ENCODE assay signal across 13 cellular contexts in the genomic region with DNA sequence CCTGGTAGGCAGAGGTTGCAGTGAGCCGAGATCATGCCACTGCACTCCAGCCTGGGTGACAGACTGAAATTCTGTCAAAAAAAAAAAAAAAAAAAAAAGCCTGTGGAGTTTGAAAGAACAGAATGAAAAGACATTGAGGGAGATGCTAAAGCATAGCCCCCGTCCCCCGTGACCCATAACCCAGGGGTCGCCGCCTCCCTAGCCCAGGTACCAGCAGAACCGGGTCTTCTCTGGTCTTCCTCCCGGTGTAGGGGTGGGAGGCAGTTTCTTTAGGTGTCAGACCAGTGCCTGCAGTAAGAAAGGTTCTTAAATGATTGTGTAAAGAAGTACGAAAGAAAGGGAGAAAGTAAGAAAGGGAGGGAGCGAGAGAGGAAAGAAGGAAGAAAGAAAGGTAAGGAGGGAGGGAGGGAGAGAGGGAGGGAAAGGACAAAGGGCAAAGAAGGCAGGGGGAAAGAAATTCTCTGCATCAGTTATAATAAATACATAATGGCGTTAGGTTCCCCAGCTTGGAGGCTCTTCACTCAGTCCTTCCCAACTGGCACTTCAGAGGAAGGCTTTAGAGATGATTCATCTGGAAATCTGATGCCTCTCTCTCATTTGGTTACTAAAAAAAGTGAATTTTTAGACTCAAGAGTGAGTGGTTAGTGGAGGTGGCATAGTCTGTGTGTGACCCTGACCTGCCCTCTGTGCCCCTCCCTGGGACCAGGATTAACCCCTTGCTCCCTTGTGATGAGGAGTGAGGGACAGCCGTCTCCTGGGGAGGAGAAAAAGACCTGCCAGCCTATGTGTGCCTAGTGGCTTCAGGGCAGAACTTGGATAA. TPM values are rescaled to one million over a fixed set of nuclear protein-coding genes. Genes with fewer than 3 reads are reported as not detected.
DNase-seq lines count a peak whose midpoint lies in the region; ATAC-seq and TF ChIP-seq lines count a peak whose summit lies in the region.
"Had no signal": no experiment of that assay in that cellular context is flagged by ENCODE, and none has a peak within 500 bp of the region (broad histone marks: within the 10 kb centered on the region; RNA-seq: fewer than 3 reads in every experiment).

No MANE protein-coding gene starts in this region.

- H3K4me1 Mint-ChIP-seq in progenitor cell of endocrine pancreas (ENCODE audit: low read depth) = peaks cover 8% of the 10 kb centered on the region

- no peak for TF ChIP-seq CTCF in AG04450 (IDR thresholded peaks at IDR 0.05; ENCODE audit: low read depth, low read length)
- TF ChIP-seq CTCF in progenitor cell of endocrine pancreas (IDR thresholded peaks at IDR 0.05; ENCODE audit: unreplicated experiment) = no peak
- TF ChIP-seq CTCF in sigmoid colon (IDR thresholded peaks at IDR 0.05) = no peak
- no peak for TF ChIP-seq CTCF in right lobe of liver (IDR thresholded peaks at IDR 0.05)

- CTCF ChIA-PET in AG04450 (lab: Charles Lee) = interaction anchor here (1.0 to 1.8 kb wide), 2 partner anchors 164 to 286 kb away, joined by 3 to 11 read pairs; a partner anchor contains a TSS

- H3K27me3 ChIP-seq in AG04450 (ENCODE audit: control insufficient read depth, insufficient read depth, low read length) (no peaks in the 10 kb centered on the region), sigmoid colon (no peaks in the 10 kb centered on the region), right lobe of liver (no peaks in the 10 kb centered on the region)
- H3K27me3 ChIP-seq: body of pancreas had no signal

- no peaks in the 10 kb centered on the region for H3K36me3 Mint-ChIP-seq in progenitor cell of endocrine pancreas (ENCODE audit: insufficient read depth)
- H3K36me3 Mint-ChIP-seq: IgD-negative memory B cell; natural killer cell treated with Interleukin-12 subunit alpha and Interleukin-12 subunit beta and Interleukin-15 and Interleukin-18, amount 100 ng/mL, for 72 hours had no signal

- no peaks in the 10 kb centered on the region for H3K9me3 ChIP-seq in AG04450 (ENCODE audit: control insufficient read depth, insufficient read depth, low read length)
- H3K9me3 ChIP-seq in sigmoid colon = no peaks in the 10 kb centered on the region
- no peaks in the 10 kb centered on the region for H3K9me3 ChIP-seq in right lobe of liver
- H3K9me3 ChIP-seq: body of pancreas had no signal

- TF ChIP-seq POLR2A in sigmoid colon (IDR thresholded peaks at IDR 0.05) = no peak
- no peak for TF ChIP-seq POLR2A in right lobe of liver (IDR thresholded peaks at IDR 0.05)

- no peak for DNase-seq in AG04450 (ENCODE audit: low read depth, low spot score)
- peak; percentile 75 for DNase-seq in GM03348 (ENCODE audit: low spot score)
- DNase-seq in SW480 (ENCODE audit: low spot score) = peak; percentile 73
- peak; percentile 31 for DNase-seq in glomerular visceral epithelial cell (ENCODE audit: extremely low spot score)
- DNase-seq in progenitor cell of endocrine pancreas (ENCODE audit: low spot score, unreplicated experiment) = no peak
- no peak for DNase-seq in sigmoid colon
- DNase-seq in right lobe of liver = no peak
- DNase-seq: body of pancreas, hypothalamus had no signal

- TF ChIP-seq EP300 in sigmoid colon (IDR thresholded peaks at IDR 0.05) = no peak

- no peaks in the 10 kb centered on the region for H3K9me3 Mint-ChIP-seq in progenitor cell of endocrine pancreas (ENCODE audit: low read depth)
- H3K9me3 Mint-ChIP-seq: IgD-negative memory B cell; natural killer cell treated with Interleukin-12 subunit alpha and Interleukin-12 subunit beta and Interleukin-15 and Interleukin-18, amount 100 ng/mL, for 72 hours had no signal

- no peak overlapping the region for H3K27ac Mint-ChIP-seq in progenitor cell of endocrine pancreas
- H3K27ac Mint-ChIP-seq: IgD-negative memory B cell; natural killer cell treated with Interleukin-12 subunit alpha and Interleukin-12 subunit beta and Interleukin-15 and Interleukin-18, amount 100 ng/mL, for 72 hours had no signal

- no peak overlapping the region for H3K4me3 Mint-ChIP-seq in progenitor cell of endocrine pancreas (ENCODE audit: low read depth)
- H3K4me3 Mint-ChIP-seq: IgD-negative memory B cell; natural killer cell treated with Interleukin-12 subunit alpha and Interleukin-12 subunit beta and Interleukin-15 and Interleukin-18, amount 100 ng/mL, for 72 hours had no signal

- 75 to 88% methylated on average over 11 of the region's 11 CpGs for WGBS in sigmoid colon, 2 donors
- 68% methylated on average over 10 of the region's 11 CpGs for WGBS in right lobe of liver (ENCODE audit: insufficient coverage, low coverage, low lambda C conversion rate, missing lambda C conversion rate)

- H3K27me3 Mint-ChIP-seq in progenitor cell of endocrine pancreas = peaks cover 44% of the 10 kb centered on the region

- no peaks in the 10 kb centered on the region for H3K4me1 ChIP-seq in sigmoid colon
- peaks cover 0 to 4% (median 0%) of the 10 kb centered on the region in 4 donors for H3K4me1 ChIP-seq in right lobe of liver

- intact Hi-C loops in sigmoid colon (cut with DNase I) = no loop called here
- intact Hi-C loops in right lobe of liver (cut with DNase I) = no loop called here

- no peak overlapping the region for H3K4me3 ChIP-seq in AG04450 (ENCODE audit: low read depth, low read length)
- no peak overlapping the region for H3K4me3 ChIP-seq in sigmoid colon
- no peak overlapping the region for H3K4me3 ChIP-seq in right lobe of liver
- H3K4me3 ChIP-seq: body of pancreas had no signal

- H3K36me3 ChIP-seq in sigmoid colon = no peaks in the 10 kb centered on the region
- H3K36me3 ChIP-seq in right lobe of liver = no peaks in the 10 kb centered on the region

- peak overlapping the region; percentile 43 for H3K27ac ChIP-seq in AG04450 (ENCODE audit: low read depth, low read length)
- H3K27ac ChIP-seq in sigmoid colon = no peak overlapping the region
- no peak overlapping the region for H3K27ac ChIP-seq in right lobe of liver
- H3K27ac ChIP-seq: body of pancreas, VCaP had no signal

- ATAC-seq in HG02970 (IDR thresholded peaks at IDR 0.05; ENCODE audit: low FRiP score, unreplicated experiment) = no peak
- no peak for ATAC-seq in right lobe of liver
- ATAC-seq: body of pancreas; natural killer cell treated with Interleukin-12 subunit alpha and Interleukin-12 subunit beta and Interleukin-15 and Interleukin-18, amount 100 ng/mL, for 72 hours had no signal

- POLR2A ChIA-PET in AG04450 (lab: Yijun Ruan, JAX) = interaction anchor here (0.7 kb wide), 1 partner anchor 60 kb away, joined by 5 read pairs; no protein-coding TSS in a partner anchor

RNA-seq across cellular contexts. Expression of a gene that starts 1.1 kb away (rescaled TPM):
- 0.60 and 0.73 TPM in 2 replicates for polyA plus RNA-seq in AG04450 (2011; rRNA removed)
- 0.17 and 0.28 TPM in 2 replicates for polyA minus RNA-seq in AG04450 (2011; rRNA and poly(A)+ RNA removed)
- not detected in 2 replicates for total RNA-seq in progenitor cell of endocrine pancreas
- not detected for total RNA-seq in sigmoid colon
- under 1 TPM in 2 of 3 donors, not detected in 1; 0.36 to 0.46 TPM for polyA plus RNA-seq in sigmoid colon
- total RNA-seq in right lobe of liver = not detected
- total RNA-seq: body of pancreas; natural killer cell treated with Interleukin-12 subunit alpha and Interleukin-12 subunit beta and Interleukin-15 and Interleukin-18, amount 100 ng/mL, for 72 hours had no signal

RNA-seq across cellular contexts. Expression of a gene that starts 23.4 kb away (rescaled TPM):
- polyA plus RNA-seq in AG04450 (2011; rRNA removed) (1.1 and 1.2 TPM in 2 replicates), sigmoid colon (100 to 1,000 TPM in 1 of 3 donors, 1 to 10 TPM in 2; 1.8 to 111 (median 3.5) TPM)
- polyA minus RNA-seq in AG04450 (2011; rRNA and poly(A)+ RNA removed) = 2.0 and 2.8 TPM in 2 replicates
- total RNA-seq in progenitor cell of endocrine pancreas (not detected in 2 replicates), sigmoid colon (1 to 10 TPM in 2 of 4 donors, under 1 TPM in 1, not detected in 1; 0.49 to 1.5 (median 1.1) TPM), right lobe of liver (1 to 10 TPM in 5 of 6 experiments, under 1 TPM in 1; 0.80 to 3.2 (median 1.4) TPM)

RNA-seq across cellular contexts. Expression of a gene that starts 32.9 kb away (rescaled TPM):
- not detected in 2 replicates for polyA plus RNA-seq in AG04450 (2011; rRNA removed)
- polyA minus RNA-seq in AG04450 (2011; rRNA and poly(A)+ RNA removed) = not detected in 2 replicates
- total RNA-seq in progenitor cell of endocrine pancreas = not detected in 2 replicates
- not detected for total RNA-seq in sigmoid colon
- polyA plus RNA-seq in sigmoid colon = not detected
- total RNA-seq in right lobe of liver = not detected
- total RNA-seq: body of pancreas; natural killer cell treated with Interleukin-12 subunit alpha and Interleukin-12 subunit beta and Interleukin-15 and Interleukin-18, amount 100 ng/mL, for 72 hours had no signal
- polyA plus RNA-seq: IgD-negative memory B cell had no signal

RNA-seq across cellular contexts. Expression of a gene that starts 48.0 kb away (rescaled TPM):
- polyA plus RNA-seq in AG04450 (2011; rRNA removed) = not detected in 2 replicates
- polyA minus RNA-seq in AG04450 (2011; rRNA and poly(A)+ RNA removed) = not detected in 2 replicates
- total RNA-seq in progenitor cell of endocrine pancreas = not detected in 2 replicates
- total RNA-seq in sigmoid colon = 1 to 10 TPM in 2 of 4 donors, under 1 TPM in 1, not detected in 1; 0.16 to 9.3 (median 8.6) TPM
- 1,000 to 10,000 TPM in 1 of 3 donors, 100 to 1,000 TPM in 2; 163 to 3,648 (median 569) TPM for polyA plus RNA-seq in sigmoid colon
- 100 to 1,000 TPM in 2 of 6 experiments, 10 to 100 TPM in 4; 20.6 to 134 (median 85.1) TPM for total RNA-seq in right lobe of liver

Comparison
In these comparisons a context has a peak if more than half of its experiments do, and no peak if none do; other contexts are left out.
1. DNase-seq: peak in GM03348 (single experiment), SW480 (single experiment) and glomerular visceral epithelial cell (single experiment); none in AG04450 (single experiment), progenitor cell of endocrine pancreas (single experiment), sigmoid colon (single experiment) and right lobe of liver (0 of 3).